Comparison of ENCODE assay signal across 22 cellular contexts in genomic region chr6:9576521-9576920, GRCh38.
"Had no signal": no experiment of that assay in that cellular context is flagged by ENCODE, and none has a peak within 500 bp of the region (broad histone marks: within the 10 kb centered on the region; RNA-seq: fewer than 3 reads in every experiment).

No MANE protein-coding gene starts in this region.

- H3K4me3 ChIP-seq: SJCRH30, SK-N-MC had no signal

- DNase-seq: IMR-90, Karpas-422, KG1, MM.1S, NCI-H1092 treated with DMSO at 0.1 percent for 48 hours, NCI-H1436, NCI-H187, NCI-H2029, NCI-H2081 treated with DMSO at 0.1 percent for 48 hours, NCI-H2171, NCI-H226, NCI-H446, NCI-H510A, NCI-H524 treated with DMSO at 0.1 percent for 48 hours, NCI-H69, NCI-H774, SHP77 treated with DMSO at 0.1 percent for 48 hours, SJCRH30 had no signal

- H3K4me1 ChIP-seq: SJCRH30 had no signal

- H3K27ac ChIP-seq: SJCRH30, SK-N-MC had no signal

- ATAC-seq: HepG2, Panc1, Right ventricle myocardium inferior had no signal

- H3K9me3 ChIP-seq: SJCRH30 had no signal

- H3K36me3 ChIP-seq: SJCRH30 had no signal

- H3K27me3 ChIP-seq: SJCRH30 had no signal
